26 cellular contexts compared by ENCODE assay signal in the genomic region with DNA sequence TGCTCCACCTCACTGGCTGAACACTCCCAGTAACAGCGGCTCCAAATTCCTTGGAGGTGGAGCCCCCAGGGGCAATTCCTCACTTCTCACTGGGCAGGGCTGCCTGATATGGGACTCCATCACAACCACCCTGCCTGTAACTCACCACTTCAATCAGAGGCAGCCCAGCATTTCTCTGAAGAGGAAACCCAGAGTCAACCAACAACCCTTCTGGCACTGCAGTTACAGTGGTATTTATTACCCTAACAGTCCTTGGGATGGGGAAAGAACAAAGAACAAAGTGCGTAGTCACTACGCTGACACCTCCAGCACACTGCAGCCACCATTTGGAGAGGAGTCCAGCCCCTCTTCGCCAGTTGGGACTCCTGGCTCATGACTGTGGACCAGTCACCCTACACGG.
A peak's percentile ranks its signal among the peaks of the same experiment; 100 is the strongest.
DNase-seq lines count a peak whose midpoint lies in the region; ATAC-seq and FAIRE-seq lines count a peak whose summit lies in the region.
"Had no signal": no experiment of that assay in that cellular context is flagged by ENCODE, and none has a peak within 500 bp of the region (broad histone marks: within the 10 kb centered on the region; RNA-seq: fewer than 3 reads in every experiment).

No MANE protein-coding gene starts in this region.

- H3K36me3 ChIP-seq in small intestine (ENCODE audit: control insufficient read depth in 2 of 2, insufficient read depth in 2 of 2, low read length in 2 of 2), result no peaks in the 10 kb centered on the region
- H3K36me3 ChIP-seq: BE2C, BLaER1 had no signal

- 26 to 80% (median 50%) methylated on average over 5 of the region's 5 CpGs for WGBS in small intestine, 3 donors

- DNase-seq in HuH-7 (ENCODE audit: low spot score) (peak; percentile 32), islet precursor cell (peak; percentile 81), small intestine (peak; percentile 47), cerebellum (ENCODE audit: low spot score) (no peak), midbrain (lab: John Stamatoyannopoulos, UW) (no peak)
- DNase-seq: 8988T; ACHN; BE2C; C1 segment of cervical spinal cord; CD4-positive, alpha-beta memory T cell; CD4-positive, CD25-positive, alpha-beta regulatory T cell; CD8-positive, alpha-beta memory T cell; COR-L47; DMS 273 treated with DMSO at 0.1 percent for 48 hours; DMS153; DMS53; DMS79; DND-41; EL; GF-D8 had no signal

- H3K4me1 ChIP-seq in small intestine (ENCODE audit: control insufficient read depth in 2 of 2, insufficient read depth in 1 of 2, low read depth in 1 of 2, low read length in 1 of 2), result no peaks in the 10 kb centered on the region
- H3K4me1 ChIP-seq: BE2C, BLaER1 had no signal

- no peak for FAIRE-seq in small intestine (lab: Jason Lieb, UNC)
- FAIRE-seq: A204.1, G401.6, GM12891, GM19239 had no signal

- no peak overlapping the region for H3K4me3 ChIP-seq in small intestine (ENCODE audit: low read depth in 1 of 2, low read length in 2 of 2)
- H3K4me3 ChIP-seq: BLaER1 had no signal

- H3K9me3 ChIP-seq in small intestine (ENCODE audit: control insufficient read depth, low read depth), result no peaks in the 10 kb centered on the region
- H3K9me3 ChIP-seq: BE2C had no signal

- no peaks in the 10 kb centered on the region for H3K27me3 ChIP-seq in small intestine (ENCODE audit: control insufficient read depth in 2 of 2, insufficient read depth in 2 of 2, low read length in 2 of 2)
- H3K27me3 ChIP-seq: BE2C, BLaER1 had no signal

- H3K27ac ChIP-seq in small intestine (ENCODE audit: low read depth in 1 of 2, low read length in 1 of 2), result no peak overlapping the region
- H3K27ac ChIP-seq: BLaER1 had no signal

- no peak for ATAC-seq in HG03025 (IDR thresholded peaks at IDR 0.05; ENCODE audit: low FRiP score, unreplicated experiment)

Comparison
In these comparisons a context has a peak if more than half of its experiments do, and no peak if none do; other contexts are left out.
1. DNase-seq: peak in HuH-7 (single experiment), islet precursor cell (single experiment) and small intestine (single experiment); none in cerebellum (single experiment) and midbrain (single experiment).